13 cellular contexts compared by ENCODE assay signal in the genomic region with DNA sequence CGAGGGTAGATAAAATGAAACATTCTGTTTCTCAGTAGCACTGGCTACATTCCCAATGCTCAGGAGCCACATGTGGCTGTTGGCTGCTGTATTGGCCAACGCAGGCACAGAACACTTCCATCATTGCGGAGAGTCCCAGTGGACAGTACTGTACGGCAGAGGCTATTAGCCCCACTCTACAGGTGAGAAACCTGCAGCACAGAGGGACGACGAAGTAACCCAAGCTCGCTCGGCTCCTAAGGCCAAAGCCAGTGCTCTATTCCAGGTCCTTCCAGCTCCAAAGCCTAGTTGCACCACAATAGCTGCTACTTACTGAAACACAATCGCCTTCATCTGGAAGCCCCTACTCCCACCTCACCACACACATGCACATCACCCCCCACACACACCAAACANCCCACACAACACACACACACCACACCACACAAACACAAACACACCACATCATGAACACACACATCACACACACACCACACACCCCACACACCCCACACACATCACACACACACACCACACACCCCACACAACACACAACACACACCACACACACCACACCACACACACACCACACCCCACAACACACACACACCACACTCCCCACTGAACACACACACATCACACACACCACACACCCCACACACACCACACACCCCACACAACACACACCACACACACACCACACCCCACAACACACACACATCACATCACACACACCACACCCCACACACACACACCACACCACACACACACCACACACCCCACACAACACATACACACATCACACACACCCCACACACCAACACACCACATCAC. TPM values are rescaled to one million over a fixed set of nuclear protein-coding genes. Genes with fewer than 3 reads are reported as not detected.
DNase-seq lines count a peak whose midpoint lies in the region; ATAC-seq and TF ChIP-seq lines count a peak whose summit lies in the region.
"Had no signal": no experiment of that assay in that cellular context is flagged by ENCODE, and none has a peak within 500 bp of the region (broad histone marks: within the 10 kb centered on the region; RNA-seq: fewer than 3 reads in every experiment).

No MANE protein-coding gene starts in this region.

- H3K4me3 Mint-ChIP-seq in glutamatergic neuron (ENCODE audit: unreplicated experiment), result no peak overlapping the region

- intact Hi-C loops in Panc1 (cut with micrococcal nuclease; ENCODE audit: unreplicated experiment), result no loop called here

- in situ Hi-C loops in Panc1 (cut with HindIII; ENCODE audit: low pct_unique_long_range_greater_than_20kb, low sequenced_read_pairs), result no loop called here

- H3K9me3 Mint-ChIP-seq in glutamatergic neuron (ENCODE audit: unreplicated experiment), result peaks cover 10% of the 10 kb centered on the region
- H3K9me3 Mint-ChIP-seq: central memory CD8-positive, alpha-beta T cell had no signal

- peak; percentile 47 for ATAC-seq in Panc1
- ATAC-seq: left ventricle myocardium superior had no signal

- H3K27me3 ChIP-seq in Panc1 (ENCODE audit: control insufficient read depth, insufficient read depth, low read length), result no peaks in the 10 kb centered on the region

- H3K4me1 ChIP-seq in Panc1 (ENCODE audit: control insufficient read depth, insufficient read depth, low read length), result no peaks in the 10 kb centered on the region

- H3K27me3 Mint-ChIP-seq in glutamatergic neuron (ENCODE audit: unreplicated experiment), result peaks cover 13% of the 10 kb centered on the region
- H3K27me3 Mint-ChIP-seq: central memory CD8-positive, alpha-beta T cell had no signal

- H3K4me1 Mint-ChIP-seq in glutamatergic neuron (ENCODE audit: low read depth, unreplicated experiment), result no peaks in the 10 kb centered on the region

- H3K36me3 Mint-ChIP-seq in glutamatergic neuron (ENCODE audit: unreplicated experiment), result no peaks in the 10 kb centered on the region

- BruUV-seq in Panc1 (replicated peaks; lab: Mats Ljungman, UMichigan), result no TSS peak

- POLR2A ChIA-PET in Panc1 (lab: Charles Lee), result no interaction called here

- no peak overlapping the region for H3K27ac ChIP-seq in Panc1 (ENCODE audit: low read length)

- no peaks in the 10 kb centered on the region for H3K9me3 ChIP-seq in Panc1 (ENCODE audit: control insufficient read depth, insufficient read depth, low read depth, low read length)

- no peaks in the 10 kb centered on the region for H3K36me3 ChIP-seq in Panc1 (ENCODE audit: control insufficient read depth, insufficient read depth, low read length)

- H3K27ac Mint-ChIP-seq in glutamatergic neuron (ENCODE audit: unreplicated experiment), result no peak overlapping the region

- DNase-seq in COLO668 (lab: John Stamatoyannopoulos, UW; ENCODE audit: unreplicated experiment), result peak; percentile 11
- DNase-seq in EH (ENCODE audit: low read depth), result peak; percentile 0
- DNase-seq in Panc1 (ENCODE audit: low read depth, low spot score), result no peak
- DNase-seq in left kidney (ENCODE audit: low read depth, low spot score), result peak; percentile 13
- DNase-seq in C1 segment of cervical spinal cord (lab: John Stamatoyannopoulos, UW), result no peak
- no peak for DNase-seq in glutamatergic neuron
- DNase-seq in AG20443 (ENCODE audit: low spot score), result no peak
- DNase-seq: activated naive CD4-positive, alpha-beta T cell treated with anti-CD3 and anti-CD28 coated beads, Interleukin-2, amount 50 U/mL, for 16 hours; GOT3; hippocampal formation; left ventricle myocardium superior; NCI-H2029 treated with DMSO at 0.1 percent for 48 hours had no signal

- H3K4me3 ChIP-seq in Panc1 (ENCODE audit: low read depth in 2 of 2, low read length in 2 of 2), result no peak overlapping the region

- CTCF ChIA-PET in Panc1 (lab: Charles Lee), result no interaction called here

- TF ChIP-seq CTCF in Panc1 (IDR thresholded peaks at IDR 0.05) (no peak), glutamatergic neuron (IDR thresholded peaks at IDR 0.05; ENCODE audit: partially characterized antibody, unreplicated experiment) (no peak)

RNA-seq across cellular contexts. Expression of gene LYPD8, which starts 3.2 kb away (rescaled TPM):
- not detected for total RNA-seq in Panc1 (2021; ENCODE audit: unreplicated experiment)
- not detected for polyA plus RNA-seq in Panc1 (2012; ENCODE audit: insufficient read length)
- not detected for total RNA-seq in glutamatergic neuron (ENCODE audit: unreplicated experiment)
- total RNA-seq: left ventricle myocardium superior had no signal

RNA-seq across cellular contexts. Expression of gene OR14I1, which starts 49.8 kb away (rescaled TPM):
- not detected for total RNA-seq in Panc1 (2021; ENCODE audit: unreplicated experiment)
- polyA plus RNA-seq in Panc1 (2012; ENCODE audit: insufficient read length), result not detected
- total RNA-seq in glutamatergic neuron (ENCODE audit: unreplicated experiment), result not detected
- total RNA-seq: left ventricle myocardium superior had no signal

Comparison
In these comparisons a context has a peak if more than half of its experiments do, and no peak if none do; other contexts are left out.
1. DNase-seq: peak in COLO668 (single experiment), EH (single experiment) and left kidney (single experiment); none in Panc1 (single experiment), C1 segment of cervical spinal cord (0 of 14), glutamatergic neuron (single experiment) and AG20443 (single experiment).